6 cellular contexts compared by ENCODE assay signal in the genomic region with DNA sequence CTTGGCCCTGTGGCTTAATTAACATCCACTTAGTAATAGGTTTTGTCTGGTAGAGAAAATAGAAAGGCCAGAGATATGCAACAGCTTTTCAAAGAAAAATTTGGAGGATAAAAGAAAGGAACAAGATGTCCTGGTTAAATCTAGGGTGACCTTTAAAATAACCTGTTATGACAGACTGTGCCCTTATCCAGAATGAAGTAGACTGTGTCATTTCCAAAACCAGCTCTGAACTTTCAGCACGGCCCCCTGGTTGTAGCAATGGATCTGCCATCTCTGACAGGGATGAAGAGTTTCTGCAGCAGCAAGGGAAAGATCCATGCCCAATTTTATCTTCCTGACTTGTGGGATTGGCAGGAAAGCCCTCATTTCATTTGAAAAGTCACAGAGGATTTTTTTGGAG. TPM values are rescaled to one million over a fixed set of nuclear protein-coding genes. Genes with fewer than 3 reads are reported as not detected.
"Had no signal": no experiment of that assay in that cellular context is flagged by ENCODE, and none has a peak within 500 bp of the region (broad histone marks: within the 10 kb centered on the region; RNA-seq: fewer than 3 reads in every experiment).

No MANE protein-coding gene starts in this region.

- H3K27ac ChIP-seq: HL-60 had no signal

- H3K4me3 ChIP-seq: K562 had no signal

- DNase-seq: IMR-90, KBM-7 had no signal

RNA-seq across cellular contexts. Expression of a gene that starts 5.1 kb away (rescaled TPM):
- total RNA-seq: HepG2, HT1080, IMR-90, K562 had no signal
